1 cellular context compared by ENCODE assay signal in the genomic region with DNA sequence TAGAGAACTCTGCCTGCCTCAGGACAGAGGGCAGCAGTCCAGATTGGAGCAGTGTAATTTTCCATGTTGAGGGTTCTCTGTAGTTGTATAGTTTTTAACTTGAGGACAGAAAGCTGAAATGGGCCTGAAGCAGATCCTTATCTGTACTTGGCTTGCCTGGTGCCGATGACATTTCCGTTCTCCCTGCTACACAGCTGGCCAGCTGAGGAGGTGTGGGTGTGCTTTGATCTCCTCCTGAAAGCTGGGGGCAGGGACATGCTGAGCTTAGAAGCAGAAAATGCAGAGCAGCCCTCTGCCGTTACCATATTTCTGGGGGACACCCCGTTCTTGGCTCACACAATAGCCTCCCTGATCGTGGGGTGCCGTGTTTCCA.
A peak's percentile ranks its signal among the peaks of the same experiment; 100 is the strongest.
TF ChIP-seq lines count a peak whose summit lies in the region.

No MANE protein-coding gene starts in this region.

TF ChIP-seq in K562, 482 proteins besides CTCF, POLR2A, EP300 and RAD21 (continued from another document):
- TF ChIP-seq, protein P1, sequence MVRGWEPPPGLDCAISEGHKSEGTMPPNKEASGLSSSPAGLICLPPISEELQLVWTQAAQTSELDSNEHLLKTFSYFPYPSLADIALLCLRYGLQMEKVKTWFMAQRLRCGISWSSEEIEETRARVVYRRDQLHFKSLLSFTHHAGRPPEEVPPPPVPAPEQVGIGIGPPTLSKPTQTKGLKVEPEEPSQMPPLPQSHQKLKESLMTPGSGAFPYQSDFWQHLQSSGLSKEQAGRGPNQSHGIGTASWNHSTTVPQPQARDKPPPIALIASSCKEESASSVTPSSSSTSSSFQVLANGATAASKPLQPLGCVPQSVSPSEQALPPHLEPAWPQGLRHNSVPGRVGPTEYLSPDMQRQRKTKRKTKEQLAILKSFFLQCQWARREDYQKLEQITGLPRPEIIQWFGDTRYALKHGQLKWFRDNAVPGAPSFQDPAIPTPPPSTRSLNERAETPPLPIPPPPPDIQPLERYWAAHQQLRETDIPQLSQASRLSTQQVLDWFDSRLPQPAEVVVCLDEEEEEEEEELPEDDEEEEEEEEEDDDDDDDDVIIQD (CRISPR knock-in tag; IDR thresholded peaks at IDR 0.05): no peak
- TF ChIP-seq TCF7 (IDR thresholded peaks at IDR 0.05; ENCODE audit: borderline replicate concordance) (peak; percentile 96), DACH1 (IDR thresholded peaks at IDR 0.05; ENCODE audit: partially characterized antibody) (peak; percentile 45), NFRKB (IDR thresholded peaks at IDR 0.05; ENCODE audit: low read depth) (no peak), RB1 (IDR thresholded peaks at IDR 0.05; ENCODE audit: low read depth) (no peak), ETV1 (tag; conservative IDR thresholded peaks at IDR 0.05; ENCODE audit: low read depth) (peak; percentile 63), GATA2 (CRISPR knock-in tag; IDR thresholded peaks at IDR 0.05) (peak; percentile 37; the same call in 1 of the 2 replicates), LEF1 (IDR thresholded peaks at IDR 0.05) (peak; percentile 93), CTBP1 (IDR thresholded peaks at IDR 0.05; ENCODE audit: borderline replicate concordance) (0 out of 2 replicates have a peak, but pooled peaks have one; percentile 22), MEIS2 (IDR thresholded peaks at IDR 0.05; ENCODE audit: partially characterized antibody) (peak; percentile 27), ZNF830 (CRISPR knock-in tag; IDR thresholded peaks at IDR 0.05) (no peak), TCF3 (CRISPR knock-in tag; IDR thresholded peaks at IDR 0.05) (no peak)
- TF ChIP-seq, protein P2, sequence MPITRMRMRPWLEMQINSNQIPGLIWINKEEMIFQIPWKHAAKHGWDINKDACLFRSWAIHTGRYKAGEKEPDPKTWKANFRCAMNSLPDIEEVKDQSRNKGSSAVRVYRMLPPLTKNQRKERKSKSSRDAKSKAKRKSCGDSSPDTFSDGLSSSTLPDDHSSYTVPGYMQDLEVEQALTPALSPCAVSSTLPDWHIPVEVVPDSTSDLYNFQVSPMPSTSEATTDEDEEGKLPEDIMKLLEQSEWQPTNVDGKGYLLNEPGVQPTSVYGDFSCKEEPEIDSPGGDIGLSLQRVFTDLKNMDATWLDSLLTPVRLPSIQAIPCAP (CRISPR knock-in tag; IDR thresholded peaks at IDR 0.05; ENCODE audit: borderline replicate concordance): no peak
